10 cellular contexts compared by ENCODE assay signal in genomic region chr20:10225439-10226080, GRCh38. TPM values are rescaled to one million over a fixed set of nuclear protein-coding genes. Genes with fewer than 3 reads are reported as not detected.
DNase-seq lines count a peak whose midpoint lies in the region; ATAC-seq and TF ChIP-seq lines count a peak whose summit lies in the region.
"Had no signal": no experiment of that assay in that cellular context is flagged by ENCODE, and none has a peak within 500 bp of the region (broad histone marks: within the 10 kb centered on the region; RNA-seq: fewer than 3 reads in every experiment).

No MANE protein-coding gene starts in this region.

- no peaks in the 10 kb centered on the region for H3K4me1 ChIP-seq in smooth muscle cell (ENCODE audit: low read depth)

- no peaks in the 10 kb centered on the region for H3K79me2 ChIP-seq in smooth muscle cell (ENCODE audit: low read depth)

- TF ChIP-seq POLR2A in NB4 (IDR thresholded peaks at IDR 0.05; ENCODE audit: extremely low read depth, insufficient read length), result no peak

- TF ChIP-seq CTCF in NB4 (IDR thresholded peaks at IDR 0.05; ENCODE audit: low read depth, low read length), result peak; percentile 46
- TF ChIP-seq CTCF in astrocyte of the cerebellum (IDR thresholded peaks at IDR 0.05; ENCODE audit: low read depth, low read length, missing control alignments), result peak; percentile 44
- peak; percentile 32 for TF ChIP-seq CTCF in smooth muscle cell (IDR thresholded peaks at IDR 0.05; ENCODE audit: borderline replicate concordance, insufficient read depth, poor library complexity, severe bottlenecking)

- no peak overlapping the region for H3K4me2 ChIP-seq in smooth muscle cell

- peaks cover 25% of the 10 kb centered on the region for H3K27me3 Mint-ChIP-seq in activated T-cell treated with anti-CD3 and anti-CD28 coated beads, Interleukin-2, amount 50 U/mL, for 72 hours (ENCODE audit: low read depth)

- H3K27ac Mint-ChIP-seq in activated T-cell treated with anti-CD3 and anti-CD28 coated beads, Interleukin-2, amount 50 U/mL, for 72 hours, result no peak overlapping the region
- H3K27ac Mint-ChIP-seq: CD4-positive, CD25-positive, alpha-beta regulatory T cell; memory B cell had no signal

- no peaks in the 10 kb centered on the region for H3K9me3 ChIP-seq in smooth muscle cell (replicated peaks; ENCODE audit: low read depth)

- no peaks in the 10 kb centered on the region for H3K27me3 ChIP-seq in smooth muscle cell (ENCODE audit: low read depth)

- 89% methylated on average over 1 of the region's 1 CpG for WGBS in smooth muscle cell (ENCODE audit: low lambda C conversion rate)

- H2AFZ ChIP-seq in smooth muscle cell (ENCODE audit: low read depth), result no peak overlapping the region

- DNase-seq in activated T-cell treated with anti-CD3 and anti-CD28 coated beads, Interleukin-2, amount 50 U/mL, for 72 hours, result peak in 1 of 2 donors; percentile 4
- no peak for DNase-seq in activated T-cell treated with anti-CD3 and anti-CD28 coated beads, Interleukin-2, amount 50 U/mL, for 48 hours
- peak; percentile 45 for DNase-seq in NB4 (ENCODE audit: low read depth)
- DNase-seq in astrocyte of the cerebellum (ENCODE audit: low read depth), result no peak
- DNase-seq in smooth muscle cell (lab: John Stamatoyannopoulos, UW; ENCODE audit: unreplicated experiment), result no peak
- no peak for DNase-seq in inferior parietal cortex (ENCODE audit: extremely low spot score)
- DNase-seq in amygdala (lab: John Stamatoyannopoulos, UW), result no peak
- DNase-seq in activated naive CD4-positive, alpha-beta T cell treated with anti-CD3 and anti-CD28 coated beads, Interleukin-2, amount 50 U/mL, for 16 hours, result no peak
- DNase-seq: CD4-positive, CD25-positive, alpha-beta regulatory T cell had no signal

- no peak overlapping the region for H3K9ac ChIP-seq in smooth muscle cell (ENCODE audit: low read depth)

- no peaks in the 10 kb centered on the region for H3F3A ChIP-seq in smooth muscle cell (ENCODE audit: low read depth)

- no peak overlapping the region for H3K4me3 Mint-ChIP-seq in activated T-cell treated with anti-CD3 and anti-CD28 coated beads, Interleukin-2, amount 50 U/mL, for 72 hours
- H3K4me3 Mint-ChIP-seq: CD4-positive, CD25-positive, alpha-beta regulatory T cell; memory B cell had no signal

- H3K4me3 ChIP-seq in NB4 (ENCODE audit: low read depth, low read length) (no peak overlapping the region), astrocyte of the cerebellum (ENCODE audit: low read depth, low read length) (no peak overlapping the region), smooth muscle cell (no peak overlapping the region)

- H3K9me3 Mint-ChIP-seq in activated T-cell treated with anti-CD3 and anti-CD28 coated beads, Interleukin-2, amount 50 U/mL, for 72 hours, result no peaks in the 10 kb centered on the region

- H3K4me1 Mint-ChIP-seq in activated T-cell treated with anti-CD3 and anti-CD28 coated beads, Interleukin-2, amount 50 U/mL, for 72 hours (ENCODE audit: low read depth), result no peaks in the 10 kb centered on the region
- H3K4me1 Mint-ChIP-seq: CD4-positive, CD25-positive, alpha-beta regulatory T cell; memory B cell had no signal

- H3K36me3 ChIP-seq in smooth muscle cell (ENCODE audit: low read depth), result no peaks in the 10 kb centered on the region

- peak; percentile 43 to 54 for ATAC-seq in activated T-cell treated with anti-CD3 and anti-CD28 coated beads, Interleukin-2, amount 50 U/mL, for 72 hours (replicated peaks in 1 of 2)

- no peaks in the 10 kb centered on the region for H3K36me3 Mint-ChIP-seq in activated T-cell treated with anti-CD3 and anti-CD28 coated beads, Interleukin-2, amount 50 U/mL, for 72 hours (ENCODE audit: insufficient read depth in 2 of 2)
- H3K36me3 Mint-ChIP-seq: CD4-positive, CD25-positive, alpha-beta regulatory T cell; memory B cell had no signal

- in situ Hi-C loops in astrocyte of the cerebellum (cut with HindIII; ENCODE audit: low sequenced_read_pairs), result no loop called here

- H4K20me1 ChIP-seq in smooth muscle cell (ENCODE audit: low read depth), result peaks cover 76% of the 10 kb centered on the region

- no peak overlapping the region for H3K27ac ChIP-seq in smooth muscle cell (ENCODE audit: low read depth)

RNA-seq across cellular contexts. Expression of gene SNAP25, which starts 6.9 kb away (rescaled TPM):
- total RNA-seq in activated T-cell treated with anti-CD3 and anti-CD28 coated beads, Interleukin-2, amount 50 U/mL, for 72 hours, result 1 to 10 TPM; 5.6 to 6.9 TPM
- total RNA-seq in smooth muscle cell, result 4.9 and 7.9 TPM in 2 replicates
- polyA plus RNA-seq in smooth muscle cell, result 5.2 and 5.4 TPM in 2 replicates
- total RNA-seq: CD4-positive, CD25-positive, alpha-beta regulatory T cell had no signal
- polyA plus RNA-seq: CD4-positive, CD25-positive, alpha-beta regulatory T cell had no signal
